Comparison of ENCODE assay signal across 8 cellular contexts in genomic region chr11:126354631-126355323, GRCh38. TPM values are rescaled to one million over a fixed set of nuclear protein-coding genes. Genes with fewer than 3 reads are reported as not detected.
A peak's percentile ranks its signal among the peaks of the same experiment; 100 is the strongest.
DNase-seq lines count a peak whose midpoint lies in the region; ATAC-seq, FAIRE-seq and TF ChIP-seq lines count a peak whose summit lies in the region.

No MANE protein-coding gene starts in this region.

- no peak for TF ChIP-seq CTCF in astrocyte (IDR thresholded peaks at IDR 0.05; ENCODE audit: insufficient read depth, low read depth, low read length)
- no peak for TF ChIP-seq CTCF in lower leg skin (IDR thresholded peaks at IDR 0.05)
- no peak for TF ChIP-seq CTCF in upper lobe of left lung (IDR thresholded peaks at IDR 0.05)

- no peak for TF ChIP-seq EP300 in upper lobe of left lung (IDR thresholded peaks at IDR 0.05)

- peaks cover 0 to 40% (median 13%) of the 10 kb centered on the region in 4 donors for H3K4me1 Mint-ChIP-seq in CD4-positive, CD25-positive, alpha-beta regulatory T cell
- H3K4me1 Mint-ChIP-seq in astrocyte (ENCODE audit: low read depth, unreplicated experiment): peaks cover 18% of the 10 kb centered on the region

- intact Hi-C loops in lower leg skin (cut with DNase I; ENCODE audit: low total_unique reads): no loop called here

- peaks cover 4% of the 10 kb centered on the region for H3K36me3 Mint-ChIP-seq in CD4-positive, CD25-positive, alpha-beta regulatory T cell
- peaks cover 2% of the 10 kb centered on the region for H3K36me3 Mint-ChIP-seq in astrocyte (ENCODE audit: low read depth, unreplicated experiment)

- peak overlapping the region; percentile 81 for H2AFZ ChIP-seq in astrocyte (ENCODE audit: low read depth, low read length)

- peak overlapping the region; percentile 95 for H3K4me2 ChIP-seq in astrocyte (ENCODE audit: low read length)

- no peaks in the 10 kb centered on the region for H3K27me3 Mint-ChIP-seq in CD4-positive, CD25-positive, alpha-beta regulatory T cell
- H3K27me3 Mint-ChIP-seq in astrocyte (ENCODE audit: low read depth, unreplicated experiment): no peaks in the 10 kb centered on the region

- 50 to 60% methylated on average over 13 to 15 of the region's 15 CpGs for WGBS in lower leg skin, 2 donors
- WGBS in upper lobe of left lung, 2 donors: 38 to 42% methylated on average over 4 to 15 of the region's 15 CpGs

- no peaks in the 10 kb centered on the region for H3K9me3 Mint-ChIP-seq in CD4-positive, CD25-positive, alpha-beta regulatory T cell
- H3K9me3 Mint-ChIP-seq in astrocyte (ENCODE audit: unreplicated experiment): no peaks in the 10 kb centered on the region

- peaks cover 18% of the 10 kb centered on the region for H3K4me1 ChIP-seq in CD4-positive, CD25-positive, alpha-beta regulatory T cell (ENCODE audit: control insufficient read depth, insufficient read depth, low read length, poor library complexity, severe bottlenecking)
- H3K4me1 ChIP-seq in astrocyte (ENCODE audit: insufficient read depth, low read length) (peaks cover 37% of the 10 kb centered on the region), upper lobe of left lung (peaks cover 21 to 61% (median 37%) of the 10 kb centered on the region in 4 donors)

- H3K27me3 ChIP-seq in CD4-positive, CD25-positive, alpha-beta regulatory T cell (ENCODE audit: control insufficient read depth, insufficient read depth, low read length): no peaks in the 10 kb centered on the region
- H3K27me3 ChIP-seq in astrocyte (ENCODE audit: insufficient read depth, low read length): no peaks in the 10 kb centered on the region
- no peaks in the 10 kb centered on the region for H3K27me3 ChIP-seq in upper lobe of left lung

- H3K79me2 ChIP-seq in astrocyte (ENCODE audit: insufficient read depth, low read length): peaks cover 54% of the 10 kb centered on the region

- peak overlapping the region; percentile 90 for H3K9ac ChIP-seq in astrocyte (ENCODE audit: low read length)

- H3K27ac ChIP-seq in CD4-positive, CD25-positive, alpha-beta regulatory T cell (ENCODE audit: insufficient read depth, low read length, poor library complexity, severe bottlenecking): no peak overlapping the region
- H3K27ac ChIP-seq in astrocyte (ENCODE audit: low read depth, low read length): peak overlapping the region; percentile 61
- peak overlapping the region; percentile 73 to 89 (median 84) for H3K27ac ChIP-seq in upper lobe of left lung

- H3K9me3 ChIP-seq in CD4-positive, CD25-positive, alpha-beta regulatory T cell (ENCODE audit: control insufficient read depth in 2 of 2, low read length in 2 of 2): no peaks in the 10 kb centered on the region
- H3K9me3 ChIP-seq in astrocyte (ENCODE audit: insufficient read depth, low read depth, low read length) (no peaks in the 10 kb centered on the region), upper lobe of left lung (no peaks in the 10 kb centered on the region)

- FAIRE-seq in astrocyte (lab: Jason Lieb, UNC): no peak

- H3K4me3 Mint-ChIP-seq in CD4-positive, CD25-positive, alpha-beta regulatory T cell: peak overlapping the region; percentile 76 to 96 (median 88)
- H3K4me3 Mint-ChIP-seq in astrocyte (ENCODE audit: unreplicated experiment): peak overlapping the region; percentile 91

- TF ChIP-seq POLR2A in lower leg skin (IDR thresholded peaks at IDR 0.05) (no peak), upper lobe of left lung (IDR thresholded peaks at IDR 0.05) (no peak)

- peaks cover 2% of the 10 kb centered on the region for H3K36me3 ChIP-seq in CD4-positive, CD25-positive, alpha-beta regulatory T cell (ENCODE audit: control insufficient read depth, insufficient read depth, low read length)
- H3K36me3 ChIP-seq in astrocyte (ENCODE audit: insufficient read depth, low read length): no peaks in the 10 kb centered on the region
- no peaks in the 10 kb centered on the region for H3K36me3 ChIP-seq in upper lobe of left lung

- peak in 1 of 2 donors; percentile 21 for ATAC-seq in CD4-positive, CD25-positive, alpha-beta regulatory T cell (ENCODE audit: low read depth in 2 of 2)
- ATAC-seq in GM19467 (IDR thresholded peaks at IDR 0.05; ENCODE audit: unreplicated experiment) (peak; percentile 27), HG03571 (IDR thresholded peaks at IDR 0.05; ENCODE audit: unreplicated experiment) (peak; percentile 36), upper lobe of left lung (ENCODE audit: low FRiP score in 2 of 2) (peak in 1 of 2 donors; percentile 1)

- H3K4me3 ChIP-seq in CD4-positive, CD25-positive, alpha-beta regulatory T cell (ENCODE audit: low read depth, low read length): peak overlapping the region; percentile 75
- H3K4me3 ChIP-seq in astrocyte (ENCODE audit: insufficient read depth, low read depth, low read length): peak overlapping the region; percentile 86
- H3K4me3 ChIP-seq in lower leg skin (ENCODE audit: low read depth, poor library complexity, severe bottlenecking): peak overlapping the region; percentile 30
- H3K4me3 ChIP-seq in upper lobe of left lung: peak overlapping the region; percentile 48 to 92 (median 72)

- H4K20me1 ChIP-seq in astrocyte (ENCODE audit: insufficient read depth, low read length): peaks cover 25% of the 10 kb centered on the region

- H3K27ac Mint-ChIP-seq in CD4-positive, CD25-positive, alpha-beta regulatory T cell: peak overlapping the region; percentile 14 to 88 (median 29)
- no peak overlapping the region for H3K27ac Mint-ChIP-seq in astrocyte (ENCODE audit: unreplicated experiment)

- peak in 1 of 3 donors; percentile 30 for DNase-seq in CD4-positive, CD25-positive, alpha-beta regulatory T cell
- no peak for DNase-seq in astrocyte (ENCODE audit: low read depth)
- no peak for DNase-seq in lower leg skin (ENCODE audit: low spot score in 2 of 2)
- DNase-seq in upper lobe of left lung: no peak
- no peak for DNase-seq in HK-2 (ENCODE audit: unreplicated experiment)
- DNase-seq in cerebellar nuclear complex (lab: John Stamatoyannopoulos, UW): no peak

RNA-seq across cellular contexts. Expression of gene ST3GAL4, which starts 0.7 kb away (rescaled TPM):
- total RNA-seq in CD4-positive, CD25-positive, alpha-beta regulatory T cell: 4.7 TPM
- 1 to 10 TPM; 1.4 to 3.1 (median 2.3) TPM for polyA plus RNA-seq in CD4-positive, CD25-positive, alpha-beta regulatory T cell
- total RNA-seq in astrocyte (12.2 and 14.1 TPM in 2 replicates), lower leg skin (10 to 100 TPM; 12.6 to 27.0 (median 17.1) TPM), upper lobe of left lung (10 to 100 TPM; 20.6 to 47.9 (median 34.0) TPM)

RNA-seq across cellular contexts. Expression of gene DCPS, which starts 50.9 kb away (rescaled TPM):
- total RNA-seq in CD4-positive, CD25-positive, alpha-beta regulatory T cell: 18.1 TPM
- polyA plus RNA-seq in CD4-positive, CD25-positive, alpha-beta regulatory T cell: 10 to 100 TPM; 42.3 to 57.6 (median 49.7) TPM
- total RNA-seq in astrocyte: 11.3 and 14.0 TPM in 2 replicates
- total RNA-seq in lower leg skin: 10 to 100 TPM; 15.1 to 23.4 (median 16.7) TPM
- 10 to 100 TPM in 5 of 6 donors, 1 to 10 TPM in 1; 6.3 to 21.4 (median 14.1) TPM for total RNA-seq in upper lobe of left lung

Comparison
In these comparisons a context has a peak if more than half of its experiments do, and no peak if none do; other contexts are left out.
1. H3K4me3 ChIP-seq: peak in every context shown above with its lines; median percentile 86 in astrocyte; 75 in CD4-positive, CD25-positive, alpha-beta regulatory T cell; 72 in upper lobe of left lung; 30 in lower leg skin.